Comparison of ENCODE assay signal across 1 cellular context in the genomic region with DNA sequence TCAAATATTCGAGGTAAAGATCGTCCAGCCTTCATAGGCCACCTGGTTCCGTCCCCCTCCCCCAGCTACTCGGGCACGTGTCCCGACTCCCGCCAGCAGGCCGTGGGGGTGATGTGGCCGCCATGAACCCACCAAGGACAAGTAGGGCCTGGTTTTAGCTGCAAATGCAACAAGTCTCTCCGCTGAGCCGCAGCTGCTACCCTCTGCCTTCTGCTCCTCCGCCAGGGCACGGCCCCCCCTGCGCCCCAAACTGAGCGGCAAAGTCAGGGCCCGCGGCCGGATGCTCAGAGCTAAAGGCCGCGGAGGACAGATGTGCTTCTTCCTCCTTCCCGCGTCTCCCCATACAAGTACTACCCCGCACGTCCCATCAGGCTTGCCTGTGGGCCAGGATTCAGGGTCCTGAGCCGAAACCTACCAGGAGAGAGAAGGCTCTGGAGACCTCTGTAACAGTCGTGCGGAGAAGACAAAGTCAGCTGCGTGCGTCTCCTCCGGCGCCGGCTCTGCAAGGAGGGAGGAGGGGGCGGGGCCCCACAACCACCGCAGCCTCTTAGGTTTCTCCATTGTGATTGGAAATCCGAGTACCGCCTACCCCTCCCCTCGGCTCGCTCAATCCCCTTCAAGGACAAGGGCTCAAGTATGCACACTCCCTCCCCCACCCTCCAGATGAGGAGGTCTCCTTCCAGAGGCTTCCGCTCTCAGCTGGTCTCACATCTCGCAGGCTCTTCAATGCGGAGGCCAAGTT.
TF ChIP-seq lines count a peak whose summit lies in the region.

A gene (minus strand): TSS at position 507 of the 742 bp plus-strand sequence. CDS start 3,171 bp downstream, outside the sequence.

TF ChIP-seq in liver, 16 proteins besides CTCF, POLR2A, EP300 and RAD21 (continued from another document):
- TF ChIP-seq FOXA2 (IDR thresholded peaks at IDR 0.05) (no peak), GABPA (IDR thresholded peaks at IDR 0.05 in 1 of 2, conservative IDR thresholded peaks at IDR 0.05 in 1 of 2) (no peak), TAF1 (conservative IDR thresholded peaks at IDR 0.05) (peak; percentile 57), HNF4A (conservative IDR thresholded peaks at IDR 0.05) (no peak)
- TF ChIP-seq, protein P1, sequence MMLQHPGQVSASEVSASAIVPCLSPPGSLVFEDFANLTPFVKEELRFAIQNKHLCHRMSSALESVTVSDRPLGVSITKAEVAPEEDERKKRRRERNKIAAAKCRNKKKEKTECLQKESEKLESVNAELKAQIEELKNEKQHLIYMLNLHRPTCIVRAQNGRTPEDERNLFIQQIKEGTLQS (IDR thresholded peaks at IDR 0.05): no peak
- TF ChIP-seq, protein P2, sequence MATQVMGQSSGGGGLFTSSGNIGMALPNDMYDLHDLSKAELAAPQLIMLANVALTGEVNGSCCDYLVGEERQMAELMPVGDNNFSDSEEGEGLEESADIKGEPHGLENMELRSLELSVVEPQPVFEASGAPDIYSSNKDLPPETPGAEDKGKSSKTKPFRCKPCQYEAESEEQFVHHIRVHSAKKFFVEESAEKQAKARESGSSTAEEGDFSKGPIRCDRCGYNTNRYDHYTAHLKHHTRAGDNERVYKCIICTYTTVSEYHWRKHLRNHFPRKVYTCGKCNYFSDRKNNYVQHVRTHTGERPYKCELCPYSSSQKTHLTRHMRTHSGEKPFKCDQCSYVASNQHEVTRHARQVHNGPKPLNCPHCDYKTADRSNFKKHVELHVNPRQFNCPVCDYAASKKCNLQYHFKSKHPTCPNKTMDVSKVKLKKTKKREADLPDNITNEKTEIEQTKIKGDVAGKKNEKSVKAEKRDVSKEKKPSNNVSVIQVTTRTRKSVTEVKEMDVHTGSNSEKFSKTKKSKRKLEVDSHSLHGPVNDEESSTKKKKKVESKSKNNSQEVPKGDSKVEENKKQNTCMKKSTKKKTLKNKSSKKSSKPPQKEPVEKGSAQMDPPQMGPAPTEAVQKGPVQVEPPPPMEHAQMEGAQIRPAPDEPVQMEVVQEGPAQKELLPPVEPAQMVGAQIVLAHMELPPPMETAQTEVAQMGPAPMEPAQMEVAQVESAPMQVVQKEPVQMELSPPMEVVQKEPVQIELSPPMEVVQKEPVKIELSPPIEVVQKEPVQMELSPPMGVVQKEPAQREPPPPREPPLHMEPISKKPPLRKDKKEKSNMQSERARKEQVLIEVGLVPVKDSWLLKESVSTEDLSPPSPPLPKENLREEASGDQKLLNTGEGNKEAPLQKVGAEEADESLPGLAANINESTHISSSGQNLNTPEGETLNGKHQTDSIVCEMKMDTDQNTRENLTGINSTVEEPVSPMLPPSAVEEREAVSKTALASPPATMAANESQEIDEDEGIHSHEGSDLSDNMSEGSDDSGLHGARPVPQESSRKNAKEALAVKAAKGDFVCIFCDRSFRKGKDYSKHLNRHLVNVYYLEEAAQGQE (IDR thresholded peaks at IDR 0.05): peak; percentile 10
- TF ChIP-seq, protein P3, sequence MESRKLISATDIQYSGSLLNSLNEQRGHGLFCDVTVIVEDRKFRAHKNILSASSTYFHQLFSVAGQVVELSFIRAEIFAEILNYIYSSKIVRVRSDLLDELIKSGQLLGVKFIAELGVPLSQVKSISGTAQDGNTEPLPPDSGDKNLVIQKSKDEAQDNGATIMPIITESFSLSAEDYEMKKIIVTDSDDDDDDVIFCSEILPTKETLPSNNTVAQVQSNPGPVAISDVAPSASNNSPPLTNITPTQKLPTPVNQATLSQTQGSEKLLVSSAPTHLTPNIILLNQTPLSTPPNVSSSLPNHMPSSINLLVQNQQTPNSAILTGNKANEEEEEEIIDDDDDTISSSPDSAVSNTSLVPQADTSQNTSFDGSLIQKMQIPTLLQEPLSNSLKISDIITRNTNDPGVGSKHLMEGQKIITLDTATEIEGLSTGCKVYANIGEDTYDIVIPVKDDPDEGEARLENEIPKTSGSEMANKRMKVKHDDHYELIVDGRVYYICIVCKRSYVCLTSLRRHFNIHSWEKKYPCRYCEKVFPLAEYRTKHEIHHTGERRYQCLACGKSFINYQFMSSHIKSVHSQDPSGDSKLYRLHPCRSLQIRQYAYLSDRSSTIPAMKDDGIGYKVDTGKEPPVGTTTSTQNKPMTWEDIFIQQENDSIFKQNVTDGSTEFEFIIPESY (IDR thresholded peaks at IDR 0.05): no peak
TF ChIP-seq in liver: peak in this region for 4.
